1 cellular context compared by ENCODE assay signal in genomic region chr18:23189099-23189498, GRCh38.
TF ChIP-seq lines count a peak whose summit lies in the region.

No MANE protein-coding gene starts in this region.

TF ChIP-seq in HepG2, 621 proteins besides CTCF, POLR2A, EP300 and RAD21 (continued from another document):
- no peak for TF ChIP-seq HNF1A (IDR thresholded peaks at IDR 0.05; ENCODE audit: low read depth)
- no peak for TF ChIP-seq HNF1A (CRISPR knock-in tag; IDR thresholded peaks at IDR 0.05; ENCODE audit: borderline replicate concordance)
- TF ChIP-seq TCF7L2 (IDR thresholded peaks at IDR 0.05; ENCODE audit: low read depth, low read length): no peak
- TF ChIP-seq, protein P1, sequence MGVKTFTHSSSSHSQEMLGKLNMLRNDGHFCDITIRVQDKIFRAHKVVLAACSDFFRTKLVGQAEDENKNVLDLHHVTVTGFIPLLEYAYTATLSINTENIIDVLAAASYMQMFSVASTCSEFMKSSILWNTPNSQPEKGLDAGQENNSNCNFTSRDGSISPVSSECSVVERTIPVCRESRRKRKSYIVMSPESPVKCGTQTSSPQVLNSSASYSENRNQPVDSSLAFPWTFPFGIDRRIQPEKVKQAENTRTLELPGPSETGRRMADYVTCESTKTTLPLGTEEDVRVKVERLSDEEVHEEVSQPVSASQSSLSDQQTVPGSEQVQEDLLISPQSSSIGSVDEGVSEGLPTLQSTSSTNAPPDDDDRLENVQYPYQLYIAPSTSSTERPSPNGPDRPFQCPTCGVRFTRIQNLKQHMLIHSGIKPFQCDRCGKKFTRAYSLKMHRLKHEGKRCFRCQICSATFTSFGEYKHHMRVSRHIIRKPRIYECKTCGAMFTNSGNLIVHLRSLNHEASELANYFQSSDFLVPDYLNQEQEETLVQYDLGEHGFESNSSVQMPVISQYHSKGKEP (CRISPR knock-in tag; IDR thresholded peaks at IDR 0.05): no peak
- TF ChIP-seq, protein P2, sequence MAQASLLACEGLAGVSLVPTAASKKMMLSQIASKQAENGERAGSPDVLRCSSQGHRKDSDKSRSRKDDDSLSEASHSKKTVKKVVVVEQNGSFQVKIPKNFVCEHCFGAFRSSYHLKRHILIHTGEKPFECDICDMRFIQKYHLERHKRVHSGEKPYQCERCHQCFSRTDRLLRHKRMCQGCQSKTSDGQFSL (CRISPR knock-in tag; IDR thresholded peaks at IDR 0.05): no peak
- TF ChIP-seq ZBTB40 (IDR thresholded peaks at IDR 0.05): no peak
- no peak for TF ChIP-seq ZBTB40 (CRISPR knock-in tag; IDR thresholded peaks at IDR 0.05)
- TF ChIP-seq, protein P3, sequence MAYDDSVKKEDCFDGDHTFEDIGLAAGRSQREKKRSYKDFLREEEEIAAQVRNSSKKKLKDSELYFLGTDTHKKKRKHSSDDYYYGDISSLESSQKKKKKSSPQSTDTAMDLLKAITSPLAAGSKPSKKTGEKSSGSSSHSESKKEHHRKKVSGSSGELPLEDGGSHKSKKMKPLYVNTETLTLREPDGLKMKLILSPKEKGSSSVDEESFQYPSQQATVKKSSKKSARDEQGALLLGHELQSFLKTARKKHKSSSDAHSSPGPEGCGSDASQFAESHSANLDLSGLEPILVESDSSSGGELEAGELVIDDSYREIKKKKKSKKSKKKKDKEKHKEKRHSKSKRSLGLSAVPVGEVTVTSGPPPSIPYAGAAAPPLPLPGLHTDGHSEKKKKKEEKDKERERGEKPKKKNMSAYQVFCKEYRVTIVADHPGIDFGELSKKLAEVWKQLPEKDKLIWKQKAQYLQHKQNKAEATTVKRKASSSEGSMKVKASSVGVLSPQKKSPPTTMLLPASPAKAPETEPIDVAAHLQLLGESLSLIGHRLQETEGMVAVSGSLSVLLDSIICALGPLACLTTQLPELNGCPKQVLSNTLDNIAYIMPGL (CRISPR knock-in tag; IDR thresholded peaks at IDR 0.05; ENCODE audit: borderline replicate concordance in 1 of 2, low read depth in 1 of 2): no peak
- no peak for TF ChIP-seq HOXA7 (CRISPR knock-in tag; IDR thresholded peaks at IDR 0.05)
- TF ChIP-seq, protein P4, sequence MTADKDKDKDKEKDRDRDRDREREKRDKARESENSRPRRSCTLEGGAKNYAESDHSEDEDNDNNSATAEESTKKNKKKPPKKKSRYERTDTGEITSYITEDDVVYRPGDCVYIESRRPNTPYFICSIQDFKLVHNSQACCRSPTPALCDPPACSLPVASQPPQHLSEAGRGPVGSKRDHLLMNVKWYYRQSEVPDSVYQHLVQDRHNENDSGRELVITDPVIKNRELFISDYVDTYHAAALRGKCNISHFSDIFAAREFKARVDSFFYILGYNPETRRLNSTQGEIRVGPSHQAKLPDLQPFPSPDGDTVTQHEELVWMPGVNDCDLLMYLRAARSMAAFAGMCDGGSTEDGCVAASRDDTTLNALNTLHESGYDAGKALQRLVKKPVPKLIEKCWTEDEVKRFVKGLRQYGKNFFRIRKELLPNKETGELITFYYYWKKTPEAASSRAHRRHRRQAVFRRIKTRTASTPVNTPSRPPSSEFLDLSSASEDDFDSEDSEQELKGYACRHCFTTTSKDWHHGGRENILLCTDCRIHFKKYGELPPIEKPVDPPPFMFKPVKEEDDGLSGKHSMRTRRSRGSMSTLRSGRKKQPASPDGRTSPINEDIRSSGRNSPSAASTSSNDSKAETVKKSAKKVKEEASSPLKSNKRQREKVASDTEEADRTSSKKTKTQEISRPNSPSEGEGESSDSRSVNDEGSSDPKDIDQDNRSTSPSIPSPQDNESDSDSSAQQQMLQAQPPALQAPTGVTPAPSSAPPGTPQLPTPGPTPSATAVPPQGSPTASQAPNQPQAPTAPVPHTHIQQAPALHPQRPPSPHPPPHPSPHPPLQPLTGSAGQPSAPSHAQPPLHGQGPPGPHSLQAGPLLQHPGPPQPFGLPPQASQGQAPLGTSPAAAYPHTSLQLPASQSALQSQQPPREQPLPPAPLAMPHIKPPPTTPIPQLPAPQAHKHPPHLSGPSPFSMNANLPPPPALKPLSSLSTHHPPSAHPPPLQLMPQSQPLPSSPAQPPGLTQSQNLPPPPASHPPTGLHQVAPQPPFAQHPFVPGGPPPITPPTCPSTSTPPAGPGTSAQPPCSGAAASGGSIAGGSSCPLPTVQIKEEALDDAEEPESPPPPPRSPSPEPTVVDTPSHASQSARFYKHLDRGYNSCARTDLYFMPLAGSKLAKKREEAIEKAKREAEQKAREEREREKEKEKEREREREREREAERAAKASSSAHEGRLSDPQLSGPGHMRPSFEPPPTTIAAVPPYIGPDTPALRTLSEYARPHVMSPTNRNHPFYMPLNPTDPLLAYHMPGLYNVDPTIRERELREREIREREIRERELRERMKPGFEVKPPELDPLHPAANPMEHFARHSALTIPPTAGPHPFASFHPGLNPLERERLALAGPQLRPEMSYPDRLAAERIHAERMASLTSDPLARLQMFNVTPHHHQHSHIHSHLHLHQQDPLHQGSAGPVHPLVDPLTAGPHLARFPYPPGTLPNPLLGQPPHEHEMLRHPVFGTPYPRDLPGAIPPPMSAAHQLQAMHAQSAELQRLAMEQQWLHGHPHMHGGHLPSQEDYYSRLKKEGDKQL (CRISPR knock-in tag; IDR thresholded peaks at IDR 0.05; ENCODE audit: low read depth): no peak
- TF ChIP-seq NFIB (CRISPR knock-in tag; IDR thresholded peaks at IDR 0.05; ENCODE audit: borderline replicate concordance): no peak
- no peak for TF ChIP-seq SKI (IDR thresholded peaks at IDR 0.05; ENCODE audit: partially characterized antibody)
